ENCODE assay signal across 9 cellular contexts in genomic region chr7:92765725-92766124, GRCh38.
DNase-seq lines count a peak whose midpoint lies in the region; ATAC-seq and TF ChIP-seq lines count a peak whose summit lies in the region.
"Had no signal": no experiment of that assay in that cellular context is flagged by ENCODE, and none has a peak within 500 bp of the region (broad histone marks: within the 10 kb centered on the region; RNA-seq: fewer than 3 reads in every experiment).

No MANE protein-coding gene starts in this region.

- TF ChIP-seq CTCF in epithelial cell of esophagus (IDR thresholded peaks at IDR 0.05; ENCODE audit: insufficient read depth, low read depth, low read length, missing control alignments) (no peak), neural cell (IDR thresholded peaks at IDR 0.05; ENCODE audit: poor library complexity, severe bottlenecking) (no peak), spleen (IDR thresholded peaks at IDR 0.05 in 8 of 11, conservative IDR thresholded peaks at IDR 0.05 in 3 of 11) (no peak), Peyer's patch (IDR thresholded peaks at IDR 0.05) (no peak)

- H3K27ac ChIP-seq in neural cell (ENCODE audit: low read length) (peak overlapping the region; percentile 46), spleen (peak overlapping the region in 1 of 8 donors; percentile 3), Peyer's patch (peak overlapping the region in 1 of 4 donors; percentile 49)

- WGBS in spleen, 5 donors: 67 to 88% (median 83%) methylated on average over 3 of the region's 3 CpGs

- no peak for TF ChIP-seq EP300 in neural cell (conservative IDR thresholded peaks at IDR 0.05; ENCODE audit: poor library complexity, severe bottlenecking)

- H3K9me3 ChIP-seq in neural cell (ENCODE audit: low read length) (no peaks in the 10 kb centered on the region), spleen (no peaks in the 10 kb centered on the region), Peyer's patch (no peaks in the 10 kb centered on the region)

- no peaks in the 10 kb centered on the region for H3K27me3 ChIP-seq in neural cell (ENCODE audit: insufficient read depth, low read depth, low read length)
- no peaks in the 10 kb centered on the region for H3K27me3 ChIP-seq in spleen (replicated peaks in 1 of 7)
- no peaks in the 10 kb centered on the region for H3K27me3 ChIP-seq in Peyer's patch

- H3K36me3 ChIP-seq in neural cell (ENCODE audit: insufficient read depth, low read length) (no peaks in the 10 kb centered on the region), spleen (no peaks in the 10 kb centered on the region), Peyer's patch (no peaks in the 10 kb centered on the region)

- peak; percentile 64 for DNase-seq in Daoy (ENCODE audit: low read depth)
- peak; percentile 74 for DNase-seq in NCI-H460 (ENCODE audit: extremely low read depth, low read depth)
- DNase-seq in epithelial cell of esophagus (ENCODE audit: low read depth): peak; percentile 88
- no peak for DNase-seq in spleen
- no peak for DNase-seq in Peyer's patch
- DNase-seq: nucleus accumbens had no signal

- H3K4me3 ChIP-seq in epithelial cell of esophagus (ENCODE audit: low read length) (no peak overlapping the region), neural cell (ENCODE audit: low read length) (no peak overlapping the region), spleen (no peak overlapping the region), Peyer's patch (no peak overlapping the region)

- H3K4me1 ChIP-seq in spleen: peaks cover 0 to 28% (median 10%) of the 10 kb centered on the region in 6 donors
- peaks cover 0 to 12% (median 0%) of the 10 kb centered on the region in 4 donors for H3K4me1 ChIP-seq in Peyer's patch

- no peak for TF ChIP-seq POLR2A in spleen (IDR thresholded peaks at IDR 0.05)
- TF ChIP-seq POLR2A in Peyer's patch (IDR thresholded peaks at IDR 0.05): no peak

- H3K9me2 ChIP-seq in neural cell (ENCODE audit: insufficient read depth, low read length): no peaks in the 10 kb centered on the region

- intact Hi-C loops in spleen (cut with DNase I; ENCODE audit: low total_unique reads): no loop called here

- no peaks in the 10 kb centered on the region for H3F3A ChIP-seq in neural cell (ENCODE audit: insufficient read depth, low read length, poor library complexity, severe bottlenecking)

- ATAC-seq in HG03432 (IDR thresholded peaks at IDR 0.05; ENCODE audit: unreplicated experiment): no peak
- no peak for ATAC-seq in HG03139 (IDR thresholded peaks at IDR 0.05; ENCODE audit: unreplicated experiment)

- H4K20me1 ChIP-seq in neural cell (ENCODE audit: insufficient read depth): no peaks in the 10 kb centered on the region

- no peak overlapping the region for H2AFZ ChIP-seq in neural cell (ENCODE audit: low read depth, low read length)

- H3K9ac ChIP-seq in neural cell (ENCODE audit: low read length): no peak overlapping the region

- no peaks in the 10 kb centered on the region for H3K79me2 ChIP-seq in neural cell (replicated peaks; ENCODE audit: insufficient read depth, low read length)

- H3K4me2 ChIP-seq in neural cell (ENCODE audit: low read length): no peak overlapping the region

- TF ChIP-seq RAD21 in neural cell (conservative IDR thresholded peaks at IDR 0.05): no peak

TF ChIP-seq in neural cell, 6 proteins besides CTCF, POLR2A, EP300 and RAD21:
- TF ChIP-seq, protein P1, sequence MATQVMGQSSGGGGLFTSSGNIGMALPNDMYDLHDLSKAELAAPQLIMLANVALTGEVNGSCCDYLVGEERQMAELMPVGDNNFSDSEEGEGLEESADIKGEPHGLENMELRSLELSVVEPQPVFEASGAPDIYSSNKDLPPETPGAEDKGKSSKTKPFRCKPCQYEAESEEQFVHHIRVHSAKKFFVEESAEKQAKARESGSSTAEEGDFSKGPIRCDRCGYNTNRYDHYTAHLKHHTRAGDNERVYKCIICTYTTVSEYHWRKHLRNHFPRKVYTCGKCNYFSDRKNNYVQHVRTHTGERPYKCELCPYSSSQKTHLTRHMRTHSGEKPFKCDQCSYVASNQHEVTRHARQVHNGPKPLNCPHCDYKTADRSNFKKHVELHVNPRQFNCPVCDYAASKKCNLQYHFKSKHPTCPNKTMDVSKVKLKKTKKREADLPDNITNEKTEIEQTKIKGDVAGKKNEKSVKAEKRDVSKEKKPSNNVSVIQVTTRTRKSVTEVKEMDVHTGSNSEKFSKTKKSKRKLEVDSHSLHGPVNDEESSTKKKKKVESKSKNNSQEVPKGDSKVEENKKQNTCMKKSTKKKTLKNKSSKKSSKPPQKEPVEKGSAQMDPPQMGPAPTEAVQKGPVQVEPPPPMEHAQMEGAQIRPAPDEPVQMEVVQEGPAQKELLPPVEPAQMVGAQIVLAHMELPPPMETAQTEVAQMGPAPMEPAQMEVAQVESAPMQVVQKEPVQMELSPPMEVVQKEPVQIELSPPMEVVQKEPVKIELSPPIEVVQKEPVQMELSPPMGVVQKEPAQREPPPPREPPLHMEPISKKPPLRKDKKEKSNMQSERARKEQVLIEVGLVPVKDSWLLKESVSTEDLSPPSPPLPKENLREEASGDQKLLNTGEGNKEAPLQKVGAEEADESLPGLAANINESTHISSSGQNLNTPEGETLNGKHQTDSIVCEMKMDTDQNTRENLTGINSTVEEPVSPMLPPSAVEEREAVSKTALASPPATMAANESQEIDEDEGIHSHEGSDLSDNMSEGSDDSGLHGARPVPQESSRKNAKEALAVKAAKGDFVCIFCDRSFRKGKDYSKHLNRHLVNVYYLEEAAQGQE (IDR thresholded peaks at IDR 0.05; ENCODE audit: borderline replicate concordance): no peak
- no peak for TF ChIP-seq SMC3 (conservative IDR thresholded peaks at IDR 0.05; ENCODE audit: poor library complexity)
- no peak for TF ChIP-seq TAF1 (IDR thresholded peaks at IDR 0.05; ENCODE audit: low read depth)
- TF ChIP-seq POLR2AphosphoS5 (IDR thresholded peaks at IDR 0.05): no peak
- no peak for TF ChIP-seq EZH2 (IDR thresholded peaks at IDR 0.05; ENCODE audit: borderline replicate concordance, insufficient read depth, low read length, poor library complexity, severe bottlenecking)
- no peak for TF ChIP-seq MXI1 (conservative IDR thresholded peaks at IDR 0.05; ENCODE audit: poor library complexity, severe bottlenecking)
TF ChIP-seq in neural cell: peak in this region for 0.

Comparison
In these comparisons a context has a peak if more than half of its experiments do, and no peak if none do; other contexts are left out.
1. DNase-seq: peak in Daoy (single experiment), NCI-H460 (single experiment) and epithelial cell of esophagus (single experiment); none in spleen (single experiment) and Peyer's patch (0 of 3).